Comparison of ENCODE assay signal across 1 cellular context in the genomic region with DNA sequence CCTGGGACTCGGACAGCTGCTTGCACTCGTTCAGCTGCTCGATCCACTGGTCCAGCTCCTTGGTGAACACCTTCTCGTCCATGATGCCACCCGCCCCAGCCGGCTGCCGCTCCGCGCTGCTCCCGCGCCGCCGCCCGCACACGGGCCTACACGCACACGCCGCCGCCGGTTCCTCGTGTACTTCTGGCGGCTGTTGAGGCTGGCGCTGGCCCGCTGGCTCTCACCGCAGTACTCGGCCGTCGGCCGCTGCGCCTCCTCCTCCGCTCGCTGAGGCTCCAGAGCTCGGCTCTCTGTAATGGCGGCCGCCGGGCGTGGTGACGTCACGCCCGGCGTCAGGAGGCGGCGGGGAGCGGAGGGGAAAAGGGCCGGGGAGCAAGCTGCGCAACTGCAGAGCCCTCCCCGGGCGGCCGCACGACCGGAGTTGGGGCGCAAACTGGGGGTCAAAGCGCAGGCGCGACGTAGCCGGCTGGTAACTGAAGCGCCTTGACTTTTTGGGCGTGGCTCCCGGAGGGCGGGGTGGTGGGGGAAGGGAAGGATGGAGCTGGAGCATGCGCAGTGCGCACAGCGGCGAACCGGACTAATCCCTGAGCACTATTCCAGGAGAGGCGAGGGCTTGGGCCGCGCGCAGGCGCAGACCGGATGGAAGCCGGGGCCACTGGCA.
A peak's percentile ranks its signal among the peaks of the same experiment; 100 is the strongest.
TF ChIP-seq lines count a peak whose summit lies in the region.

Gene PPP2CA (minus strand): TSS at position 294 of the 661 bp plus-strand sequence. CDS start 212 bp downstream, at position 82.

TF ChIP-seq in GM12878, 131 proteins besides CTCF, POLR2A, EP300 and RAD21 (continued from another document and continues in another):
- TF ChIP-seq SPI1 (IDR thresholded peaks at IDR 0.05; ENCODE audit: borderline replicate concordance, insufficient read depth, low read depth, low read length) (no peak), IRF5 (IDR thresholded peaks at IDR 0.05; ENCODE audit: borderline replicate concordance) (no peak), SIX5 (IDR thresholded peaks at IDR 0.05; ENCODE audit: low read depth, low read length, severe bottlenecking) (no peak), CREM (IDR thresholded peaks at IDR 0.05; ENCODE audit: low read depth) (peak; percentile 91), SP1 (IDR thresholded peaks at IDR 0.05; ENCODE audit: low read depth, low read length) (peak; percentile 63), SREBF1 (IDR thresholded peaks at IDR 0.05; ENCODE audit: low read length) (no peak), SMAD1 (IDR thresholded peaks at IDR 0.05; ENCODE audit: low read depth, partially characterized antibody) (no peak), SIN3A (IDR thresholded peaks at IDR 0.05; ENCODE audit: low read depth, low read length) (no peak), MTA3 (IDR thresholded peaks at IDR 0.05; ENCODE audit: borderline replicate concordance, low read length) (no peak), ZBED1 (IDR thresholded peaks at IDR 0.05; ENCODE audit: borderline replicate concordance) (no peak), NR2C1 (IDR thresholded peaks at IDR 0.05) (no peak), CBFB (IDR thresholded peaks at IDR 0.05; ENCODE audit: low read depth) (no peak), MXI1 (IDR thresholded peaks at IDR 0.05; ENCODE audit: low read depth, low read length) (no peak; the same call in 1 of the 2 replicates), TCF7 (IDR thresholded peaks at IDR 0.05; ENCODE audit: borderline replicate concordance) (no peak), SKIL (IDR thresholded peaks at IDR 0.05; ENCODE audit: low read depth, poor library complexity, severe bottlenecking) (no peak), RBBP5 (conservative IDR thresholded peaks at IDR 0.05) (no peak), BRCA1 (IDR thresholded peaks at IDR 0.05; ENCODE audit: low read depth, low read length) (0 out of 2 replicates have a peak, but pooled peaks have one; percentile 40), RCOR1 (conservative IDR thresholded peaks at IDR 0.05; ENCODE audit: low read depth, low read length) (no peak), ZSCAN29 (IDR thresholded peaks at IDR 0.05) (no peak), CEBPB (IDR thresholded peaks at IDR 0.05; ENCODE audit: borderline replicate concordance in 1 of 2, low read depth in 2 of 2, low read length in 2 of 2) (no peak), ATF7 (IDR thresholded peaks at IDR 0.05; ENCODE audit: low read depth) (peak; percentile 85), SMARCA5 (IDR thresholded peaks at IDR 0.05) (peak; percentile 95), NR2C2 (IDR thresholded peaks at IDR 0.05; ENCODE audit: borderline replicate concordance, control insufficient read depth, insufficient read length, low read depth) (no peak), ZBTB4 (CRISPR knock-in tag; IDR thresholded peaks at IDR 0.05) (0 out of 2 replicates have a peak, but pooled peaks have one; percentile 18), STAT3 (IDR thresholded peaks at IDR 0.05; ENCODE audit: low read depth, low read length) (no peak), LARP7 (IDR thresholded peaks at IDR 0.05) (peak; percentile 95), PAX5 (IDR thresholded peaks at IDR 0.05; ENCODE audit: borderline replicate concordance, low read depth, low read length) (no peak), SMAD5 (IDR thresholded peaks at IDR 0.05; ENCODE audit: low read depth) (peak; percentile 17; the same call in 1 of the 2 replicates), MYB (IDR thresholded peaks at IDR 0.05; ENCODE audit: borderline replicate concordance, low read depth, low read length) (no peak), BHLHE40 (IDR thresholded peaks at IDR 0.05; ENCODE audit: borderline replicate concordance in 1 of 2, low read depth in 2 of 2, low read length in 1 of 2) (peak in 1 of 2 experiments; percentile 52; a peak in 2 of 4 replicates), STAT1 (conservative IDR thresholded peaks at IDR 0.05) (no peak; the same call in 1 of the 2 replicates), CHD4 (IDR thresholded peaks at IDR 0.05) (no peak), ZNF384 (IDR thresholded peaks at IDR 0.05; ENCODE audit: borderline replicate concordance, low read depth, low read length) (no peak), CREB1 (IDR thresholded peaks at IDR 0.05; ENCODE audit: low read depth) (peak; percentile 90), TBL1XR1 (IDR thresholded peaks at IDR 0.05; ENCODE audit: low read depth, low read length) (no peak), SREBF2 (IDR thresholded peaks at IDR 0.05; ENCODE audit: low read length) (no peak), MYC (IDR thresholded peaks at IDR 0.05; ENCODE audit: insufficient read depth, insufficient read length, insufficient replicate concordance, low read length, severe bottlenecking) (no peak), NFXL1 (IDR thresholded peaks at IDR 0.05; ENCODE audit: borderline replicate concordance) (no peak), E2F8 (IDR thresholded peaks at IDR 0.05; ENCODE audit: low read depth, partially characterized antibody) (no peak), RFX5 (IDR thresholded peaks at IDR 0.05; ENCODE audit: low read depth, low read length) (no peak), PAX8 (IDR thresholded peaks at IDR 0.05) (no peak), WRNIP1 (IDR thresholded peaks at IDR 0.05; ENCODE audit: borderline replicate concordance, low read depth, low read length) (no peak), NKRF (conservative IDR thresholded peaks at IDR 0.05) (peak; percentile 74), RAD51 (IDR thresholded peaks at IDR 0.05) (no peak), MTA2 (IDR thresholded peaks at IDR 0.05; ENCODE audit: low read depth) (no peak)
- TF ChIP-seq, protein P1, sequence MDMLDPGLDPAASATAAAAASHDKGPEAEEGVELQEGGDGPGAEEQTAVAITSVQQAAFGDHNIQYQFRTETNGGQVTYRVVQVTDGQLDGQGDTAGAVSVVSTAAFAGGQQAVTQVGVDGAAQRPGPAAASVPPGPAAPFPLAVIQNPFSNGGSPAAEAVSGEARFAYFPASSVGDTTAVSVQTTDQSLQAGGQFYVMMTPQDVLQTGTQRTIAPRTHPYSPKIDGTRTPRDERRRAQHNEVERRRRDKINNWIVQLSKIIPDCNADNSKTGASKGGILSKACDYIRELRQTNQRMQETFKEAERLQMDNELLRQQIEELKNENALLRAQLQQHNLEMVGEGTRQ (IDR thresholded peaks at IDR 0.05; ENCODE audit: borderline replicate concordance, low read depth, low read length), result no peak
- TF ChIP-seq, protein P2, sequence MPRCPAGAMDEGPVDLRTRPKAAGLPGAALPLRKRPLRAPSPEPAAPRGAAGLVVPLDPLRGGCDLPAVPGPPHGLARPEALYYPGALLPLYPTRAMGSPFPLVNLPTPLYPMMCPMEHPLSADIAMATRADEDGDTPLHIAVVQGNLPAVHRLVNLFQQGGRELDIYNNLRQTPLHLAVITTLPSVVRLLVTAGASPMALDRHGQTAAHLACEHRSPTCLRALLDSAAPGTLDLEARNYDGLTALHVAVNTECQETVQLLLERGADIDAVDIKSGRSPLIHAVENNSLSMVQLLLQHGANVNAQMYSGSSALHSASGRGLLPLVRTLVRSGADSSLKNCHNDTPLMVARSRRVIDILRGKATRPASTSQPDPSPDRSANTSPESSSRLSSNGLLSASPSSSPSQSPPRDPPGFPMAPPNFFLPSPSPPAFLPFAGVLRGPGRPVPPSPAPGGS (IDR thresholded peaks at IDR 0.05; ENCODE audit: borderline replicate concordance, insufficient read depth, low read depth, low read length, poor library complexity, severe bottlenecking), result no peak
- TF ChIP-seq, protein P3, sequence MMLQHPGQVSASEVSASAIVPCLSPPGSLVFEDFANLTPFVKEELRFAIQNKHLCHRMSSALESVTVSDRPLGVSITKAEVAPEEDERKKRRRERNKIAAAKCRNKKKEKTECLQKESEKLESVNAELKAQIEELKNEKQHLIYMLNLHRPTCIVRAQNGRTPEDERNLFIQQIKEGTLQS (IDR thresholded peaks at IDR 0.05; ENCODE audit: borderline replicate concordance, extremely low read depth, low read depth, low read length), result no peak
